In genomic region chr9:72540348-72540873, GRCh38 we compare ENCODE assay signal across 1 cellular context.
TF ChIP-seq lines count a peak whose summit lies in the region.

No MANE protein-coding gene starts in this region.

TF ChIP-seq in GM23338, 12 proteins besides CTCF, POLR2A, EP300 and RAD21 (continued from another document):
- TF ChIP-seq ETS1 (IDR thresholded peaks at IDR 0.05), result no peak
TF ChIP-seq in GM23338: peak in this region for 0.
